In the genomic region with DNA sequence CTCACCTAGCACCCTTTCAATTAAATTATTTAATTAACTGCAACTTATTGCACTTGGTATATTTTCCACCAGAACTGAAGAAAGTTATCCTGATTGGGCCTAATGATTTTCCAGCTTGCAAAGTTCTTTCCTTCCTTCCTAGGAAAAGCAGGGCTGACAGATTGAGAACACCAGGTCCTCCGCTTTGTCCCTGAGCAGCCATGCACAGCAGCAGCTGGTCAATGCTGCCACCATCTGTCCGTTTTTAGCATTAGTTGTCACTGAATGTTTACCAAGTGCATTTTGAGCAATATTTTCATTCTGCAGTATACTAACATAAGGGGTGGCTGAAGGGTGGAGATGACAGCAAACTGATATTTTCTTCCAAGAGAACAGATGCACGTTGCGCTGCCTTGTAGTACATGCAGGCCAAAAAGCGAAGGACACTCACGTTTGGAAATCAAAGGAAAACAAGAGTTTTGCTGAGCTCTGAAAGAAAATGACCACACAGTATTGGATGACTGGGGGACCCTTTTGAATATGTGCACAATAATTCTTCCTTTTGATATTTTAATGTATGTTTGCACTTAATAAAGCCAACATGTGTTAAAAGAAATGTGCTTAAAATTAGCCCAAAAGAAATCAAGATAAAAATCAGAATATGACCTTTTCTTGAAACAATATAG, we compare ENCODE assay signal across 8 cellular contexts.
DNase-seq lines count a peak whose midpoint lies in the region; ATAC-seq and TF ChIP-seq lines count a peak whose summit lies in the region.

No MANE protein-coding gene starts in this region.

- H3K4me3 ChIP-seq in RWPE2 (ENCODE audit: severe bottlenecking) (no peak overlapping the region), epithelial cell of proximal tubule (ENCODE audit: low read depth, low read length) (no peak overlapping the region), spleen (no peak overlapping the region)

- H3K27ac ChIP-seq in RWPE2 (ENCODE audit: poor library complexity, severe bottlenecking) (peak overlapping the region; percentile 16), spleen (no peak overlapping the region)

- 46 to 64% (median 53%) methylated on average over 6 of the region's 6 CpGs for WGBS in spleen, 5 donors

- H3K27me3 Mint-ChIP-seq in CD14-positive monocyte (ENCODE audit: low read depth in 3 of 3) = peaks cover 2 to 3% (median 2%) of the 10 kb centered on the region in 3 donors

- H3K27me3 ChIP-seq in RWPE2 (ENCODE audit: insufficient read depth, poor library complexity, severe bottlenecking) = no peaks in the 10 kb centered on the region
- H3K27me3 ChIP-seq in spleen (replicated peaks in 1 of 7) = no peaks in the 10 kb centered on the region

- H3K4me1 ChIP-seq in RWPE2 (ENCODE audit: insufficient read depth, poor library complexity, severe bottlenecking) (peaks cover 10% of the 10 kb centered on the region), spleen (no peaks in the 10 kb centered on the region)

- intact Hi-C loops in spleen (cut with DNase I; ENCODE audit: low total_unique reads) (no loop called here), CD14-positive monocyte (cut with micrococcal nuclease) (no loop called here)

- no peak overlapping the region for H3K27ac Mint-ChIP-seq in CD14-positive monocyte

- DNase-seq in EL = peak; percentile 72
- DNase-seq in LoVo (ENCODE audit: low spot score) = peak; percentile 53
- no peak for DNase-seq in RWPE2 (ENCODE audit: low spot score)
- DNase-seq in epithelial cell of proximal tubule (ENCODE audit: low read depth) = peak; percentile 37
- peak; percentile 60 for DNase-seq in mucosa of gallbladder (ENCODE audit: low spot score)
- no peak for DNase-seq in spleen
- DNase-seq in CD14-positive monocyte (ENCODE audit: low spot score) = no peak

- TF ChIP-seq CTCF in RWPE2 (IDR thresholded peaks at IDR 0.05; ENCODE audit: poor library complexity, severe bottlenecking) = peak; percentile 91
- peak; percentile 95 for TF ChIP-seq CTCF in epithelial cell of proximal tubule (conservative IDR thresholded peaks at IDR 0.05; ENCODE audit: low read depth, low read length)
- peak in 3 of 11 experiments; percentile 15 to 30 (median 19) for TF ChIP-seq CTCF in spleen (IDR thresholded peaks at IDR 0.05 in 8 of 11, conservative IDR thresholded peaks at IDR 0.05 in 3 of 11)
- TF ChIP-seq CTCF in CD14-positive monocyte (IDR thresholded peaks at IDR 0.05) = no peak

- no peaks in the 10 kb centered on the region for H3K4me1 Mint-ChIP-seq in CD14-positive monocyte

- H3K36me3 Mint-ChIP-seq in CD14-positive monocyte = no peaks in the 10 kb centered on the region

- H3K36me3 ChIP-seq in RWPE2 (ENCODE audit: low read depth) (no peaks in the 10 kb centered on the region), spleen (no peaks in the 10 kb centered on the region)

- TF ChIP-seq POLR2A in spleen (IDR thresholded peaks at IDR 0.05) = no peak

- peaks cover 0 to 2% (median 0%) of the 10 kb centered on the region in 7 donors for H3K9me3 Mint-ChIP-seq in CD14-positive monocyte

- ATAC-seq in GM21526 (IDR thresholded peaks at IDR 0.05; ENCODE audit: low FRiP score, unreplicated experiment) = peak; percentile 61
- ATAC-seq in RWPE2 (ENCODE audit: low read depth) = peak; percentile 85

- H3K4me3 Mint-ChIP-seq in CD14-positive monocyte = no peak overlapping the region

- no peaks in the 10 kb centered on the region for H3K9me3 ChIP-seq in RWPE2 (ENCODE audit: severe bottlenecking)
- H3K9me3 ChIP-seq in spleen = no peaks in the 10 kb centered on the region

Comparison
In these comparisons a context has a peak if more than half of its experiments do, and no peak if none do; other contexts are left out.
1. DNase-seq: peak in EL (single experiment), LoVo (single experiment), epithelial cell of proximal tubule (single experiment) and mucosa of gallbladder (single experiment); none in RWPE2 (single experiment), spleen (single experiment) and CD14-positive monocyte (single experiment).